21 cellular contexts compared by ENCODE assay signal in genomic region chr5:93513298-93513697, GRCh38.
"Had no signal": no experiment of that assay in that cellular context is flagged by ENCODE, and none has a peak within 500 bp of the region (broad histone marks: within the 10 kb centered on the region; RNA-seq: fewer than 3 reads in every experiment).

No MANE protein-coding gene starts in this region.

- H3K9me3 ChIP-seq: adrenal gland had no signal

- H3K27ac ChIP-seq: adrenal gland, cardiac muscle cell, WERI-Rb-1 had no signal

- H3K4me3 ChIP-seq: adrenal gland, cardiac muscle cell, K562 had no signal

- H3K27me3 ChIP-seq: adrenal gland had no signal

- ATAC-seq: activated CD8-positive, alpha-beta T cell treated with anti-CD3 and anti-CD28 coated beads for 36 hours; activated T-cell treated with anti-CD3 and anti-CD28 coated beads, Interleukin-2, amount 50 U/mL, for 72 hours; K562 had no signal

- H3K27ac Mint-ChIP-seq: activated CD8-positive, alpha-beta T cell treated with anti-CD3 and anti-CD28 coated beads for 36 hours; activated naive CD8-positive, alpha-beta T cell treated with anti-CD3 and anti-CD28 coated beads, Interleukin-2, amount 10 ng/mL, durations not matched to agents 7 days and 5 days; activated T-cell treated with anti-CD3 and anti-CD28 coated beads, Interleukin-2, amount 50 U/mL, for 72 hours; brain; T-helper 2 cell treated with Interferon-gamma antibody and Interleukin-4, amounts not matched to agents 5 μg/mL and 100 μg/mL, for 36 hours had no signal

- H3K36me3 ChIP-seq: adrenal gland, cardiac muscle cell, WERI-Rb-1 had no signal

- H3K27me3 Mint-ChIP-seq: brain had no signal

- H3K4me3 Mint-ChIP-seq: activated CD8-positive, alpha-beta T cell treated with anti-CD3 and anti-CD28 coated beads for 36 hours; activated naive CD8-positive, alpha-beta T cell treated with anti-CD3 and anti-CD28 coated beads, Interleukin-2, amount 10 ng/mL, durations not matched to agents 7 days and 5 days; activated T-cell treated with anti-CD3 and anti-CD28 coated beads, Interleukin-2, amount 50 U/mL, for 72 hours; brain; T-helper 2 cell treated with Interferon-gamma antibody and Interleukin-4, amounts not matched to agents 5 μg/mL and 100 μg/mL, for 36 hours had no signal

- H3K36me3 Mint-ChIP-seq: activated naive CD8-positive, alpha-beta T cell treated with anti-CD3 and anti-CD28 coated beads, Interleukin-2, amount 10 ng/mL, durations not matched to agents 7 days and 5 days had no signal

- H3K9me3 Mint-ChIP-seq: activated CD8-positive, alpha-beta T cell treated with anti-CD3 and anti-CD28 coated beads for 36 hours; activated naive CD8-positive, alpha-beta T cell treated with anti-CD3 and anti-CD28 coated beads, Interleukin-2, amount 10 ng/mL, durations not matched to agents 7 days and 5 days; activated T-cell treated with anti-CD3 and anti-CD28 coated beads, Interleukin-2, amount 50 U/mL, for 72 hours; T-helper 2 cell treated with Interferon-gamma antibody and Interleukin-4, amounts not matched to agents 5 μg/mL and 100 μg/mL, for 36 hours had no signal

- DNase-seq: activated CD4-positive, alpha-beta T cell treated with anti-CD3 and anti-CD28 coated beads for 4 hours; activated CD8-positive, alpha-beta memory T cell treated with anti-CD3 and anti-CD28 coated beads, Interleukin-2, amount 50 U/mL, for 4 hours; activated CD8-positive, alpha-beta T cell treated with anti-CD3 and anti-CD28 coated beads for 36 hours; activated naive CD4-positive, alpha-beta T cell treated with anti-CD3 and anti-CD28 coated beads, Interleukin-2, amount 50 U/mL, for 16 hours; activated naive CD8-positive, alpha-beta T cell treated with anti-CD3 and anti-CD28 coated beads, Interleukin-2, amount 10 ng/mL, durations not matched to agents 7 days and 5 days; activated T-cell treated with anti-CD3 and anti-CD28 coated beads, Interleukin-2, amount 50 U/mL, for 72 hours; adrenal gland; anterior cingulate cortex; Karpas-422; MM.1S; NCI-H1105; NCI-H1436; NCI-H1694 treated with DMSO at 0.1 percent for 48 hours; NCI-H2029 treated with DMSO at 0.1 percent for 48 hours; NCI-H510A treated with DMSO at 0.1 percent for 48 hours; SHP77 treated with DMSO at 0.1 percent for 48 hours; WERI-Rb-1 had no signal

- H3K4me1 Mint-ChIP-seq: activated naive CD8-positive, alpha-beta T cell treated with anti-CD3 and anti-CD28 coated beads, Interleukin-2, amount 10 ng/mL, durations not matched to agents 7 days and 5 days had no signal
